Comparison of ENCODE assay signal across 15 cellular contexts in the genomic region with DNA sequence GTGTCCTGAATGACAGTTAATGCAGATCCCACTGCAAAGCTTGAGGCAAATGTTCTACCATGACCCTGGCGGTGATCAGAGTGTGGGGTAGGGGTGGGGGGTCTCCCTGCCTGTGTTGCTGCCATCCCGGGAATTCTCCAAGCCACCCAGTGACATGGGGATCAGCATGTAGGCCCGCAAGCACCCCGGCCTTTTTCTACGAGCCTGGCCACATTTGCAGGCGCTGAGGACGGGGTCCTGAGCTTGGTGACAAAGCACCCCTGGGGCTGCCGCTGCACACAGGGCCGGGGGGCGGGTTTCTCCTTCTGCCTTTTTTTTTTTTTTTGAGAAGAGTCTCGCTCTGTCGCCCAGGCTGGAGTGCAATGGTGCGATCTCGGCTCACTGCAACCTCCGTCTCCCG.
"Had no signal": no experiment of that assay in that cellular context is flagged by ENCODE, and none has a peak within 500 bp of the region (broad histone marks: within the 10 kb centered on the region; RNA-seq: fewer than 3 reads in every experiment).

No MANE protein-coding gene starts in this region.

- H3K36me3 ChIP-seq: colonic mucosa had no signal

- ATAC-seq: heart right ventricle; left lung; sciatic nerve; stimulated activated naive CD8-positive, alpha-beta T cell treated with anti-CD3 and anti-CD28 coated beads, Interleukin-15, amount 100 ng/mL, for 72 hours had no signal

- H3K4me3 Mint-ChIP-seq: nephron; stimulated activated naive CD8-positive, alpha-beta T cell treated with anti-CD3 and anti-CD28 coated beads, Interleukin-15, amount 100 ng/mL, for 72 hours had no signal

- H3K4me3 ChIP-seq: colonic mucosa, heart right ventricle, left lung, psoas muscle, spleen, testis had no signal

- H3K27me3 Mint-ChIP-seq: stimulated activated naive CD8-positive, alpha-beta T cell treated with anti-CD3 and anti-CD28 coated beads, Interleukin-15, amount 100 ng/mL, for 72 hours had no signal

- H3K27me3 ChIP-seq: colonic mucosa, heart right ventricle, left lung, spleen, testis had no signal

- H3K9me3 Mint-ChIP-seq: nephron; stimulated activated naive CD8-positive, alpha-beta T cell treated with anti-CD3 and anti-CD28 coated beads, Interleukin-15, amount 100 ng/mL, for 72 hours had no signal

- H3K27ac ChIP-seq: colonic mucosa, heart right ventricle, left lung had no signal

- H3K9me3 ChIP-seq: colonic mucosa, heart right ventricle, left lung, psoas muscle, spleen, testis had no signal

- DNase-seq: activated CD4-positive, CD25-positive, alpha-beta regulatory T cell treated with anti-CD3 and anti-CD28 coated beads, Interleukin-2, amount 50 U/mL, for 72 hours; activated CD8-positive, alpha-beta memory T cell treated with anti-CD3 and anti-CD28 coated beads for 24 hours; activated naive CD4-positive, alpha-beta T cell treated with Interleukin-2 at 50 U/mL for 16 hours; caudate nucleus; colonic mucosa; heart right ventricle; psoas muscle; stimulated activated CD4-positive, alpha-beta T cell treated with anti-CD3 and anti-CD28 coated beads, Interleukin-1b, Interleukin-23, amount 100 ng/mL, for 48 hours; stimulated activated naive CD8-positive, alpha-beta T cell treated with anti-CD3 and anti-CD28 coated beads, Interleukin-15, amount 100 ng/mL, for 72 hours; T-helper 2 cell had no signal
